In the genomic region with DNA sequence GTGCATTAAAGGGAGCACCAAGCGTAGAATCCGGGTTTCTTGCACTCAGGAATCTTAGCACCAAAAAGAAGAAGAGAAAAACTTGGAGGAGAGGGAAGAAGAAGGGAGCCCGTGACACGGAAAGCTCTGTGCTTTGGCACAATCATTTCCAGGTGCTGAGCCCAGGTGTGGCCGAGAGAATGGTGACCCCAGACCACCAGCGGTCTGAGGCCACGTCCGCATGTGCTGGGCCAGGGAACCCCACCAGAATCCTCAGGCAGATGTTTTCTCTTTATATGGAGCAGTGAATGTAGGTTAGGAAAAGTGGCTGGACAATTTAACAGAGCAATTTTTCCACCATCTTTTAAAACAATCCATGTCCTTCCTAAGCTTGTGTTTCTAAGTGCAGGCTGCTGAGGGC, we compare ENCODE assay signal across 6 cellular contexts.
"Had no signal": no experiment of that assay in that cellular context is flagged by ENCODE, and none has a peak within 500 bp of the region (broad histone marks: within the 10 kb centered on the region; RNA-seq: fewer than 3 reads in every experiment).

No MANE protein-coding gene starts in this region.

- ATAC-seq: HepG2, K562 had no signal

- DNase-seq: IMR-90, KBM-7, KG1 had no signal

- H3K4me3 ChIP-seq: K562 had no signal

- H3K27ac ChIP-seq: HL-60 had no signal
